25 cellular contexts compared by ENCODE assay signal in genomic region chr20:52017669-52018317, GRCh38.
"Had no signal": no experiment of that assay in that cellular context is flagged by ENCODE, and none has a peak within 500 bp of the region (broad histone marks: within the 10 kb centered on the region; RNA-seq: fewer than 3 reads in every experiment).

No MANE protein-coding gene starts in this region.

- FAIRE-seq: colon, islet of Langerhans, pancreas had no signal

- H3K9me3 Mint-ChIP-seq: endodermal cell; mesothelial cell of epicardium; nephron; stimulated activated effector memory CD8-positive, alpha-beta T cell treated with anti-CD3 and anti-CD28 coated beads, Interleukin-12 subunit alpha, Interleukin-12 subunit beta, amount 100 ng/mL, for 72 hours had no signal

- ATAC-seq: esophagus mucosa; gastrocnemius medialis; left cardiac atrium; mucosa of descending colon; pancreas; stimulated activated effector memory CD8-positive, alpha-beta T cell treated with anti-CD3 and anti-CD28 coated beads, Interleukin-12 subunit alpha, Interleukin-12 subunit beta, amount 100 ng/mL, for 72 hours had no signal

- H3K4me1 Mint-ChIP-seq: naive B cell; nephron; stimulated activated effector memory CD8-positive, alpha-beta T cell treated with anti-CD3 and anti-CD28 coated beads, Interleukin-12 subunit alpha, Interleukin-12 subunit beta, amount 100 ng/mL, for 72 hours had no signal

- DNase-seq: effector CD8-positive, alpha-beta T cell; endodermal cell; gastrocnemius medialis; head of caudate nucleus; hippocampal formation; left cardiac atrium; left lung; mucosa of descending colon; naive B cell; occipital lobe; pancreas; sigmoid colon; stimulated activated CD4-positive, alpha-beta T cell treated with anti-CD3 and anti-CD28 coated beads, Interleukin-2, amount 100 ng/mL, for 24 hours; stimulated activated CD4-positive, alpha-beta T cell treated with anti-CD3 and anti-CD28 coated beads, Interleukin-4, amount 100 ng/mL, for 24 hours; transverse colon had no signal

- H3K9me3 ChIP-seq: gastrocnemius medialis, left lung, mucosa of descending colon, pancreas, sigmoid colon, suprapubic skin, transverse colon, vagina had no signal

- H3K27me3 ChIP-seq: gastrocnemius medialis, left lung, pancreas, sigmoid colon, suprapubic skin, transverse colon, vagina had no signal

- H3K36me3 ChIP-seq: gastrocnemius medialis, left lung, pancreas, sigmoid colon, suprapubic skin, transverse colon, vagina had no signal

- H3K4me3 Mint-ChIP-seq: endodermal cell; mesothelial cell of epicardium; naive B cell; nephron; stimulated activated effector memory CD8-positive, alpha-beta T cell treated with anti-CD3 and anti-CD28 coated beads, Interleukin-12 subunit alpha, Interleukin-12 subunit beta, amount 100 ng/mL, for 72 hours; stimulated activated naive CD8-positive, alpha-beta T cell treated with anti-CD3 and anti-CD28 coated beads, Interleukin-15, Interleukin-2, amounts not matched to agents 100 ng/mL and 50 ng/mL, for 24 hours had no signal

- H3K27me3 Mint-ChIP-seq: stimulated activated naive CD8-positive, alpha-beta T cell treated with anti-CD3 and anti-CD28 coated beads, Interleukin-15, Interleukin-2, amounts not matched to agents 100 ng/mL and 50 ng/mL, for 24 hours had no signal

- H3K27ac ChIP-seq: epithelial cell of prostate, gastrocnemius medialis, left lung, pancreas, sigmoid colon, suprapubic skin, transverse colon, vagina had no signal

- H3K36me3 Mint-ChIP-seq: mesothelial cell of epicardium; naive B cell; stimulated activated effector memory CD8-positive, alpha-beta T cell treated with anti-CD3 and anti-CD28 coated beads, Interleukin-12 subunit alpha, Interleukin-12 subunit beta, amount 100 ng/mL, for 72 hours had no signal

- H3K4me3 ChIP-seq: gastrocnemius medialis, left lung, mucosa of descending colon, pancreas, sigmoid colon, suprapubic skin, transverse colon, vagina had no signal

- H3K27ac Mint-ChIP-seq: endodermal cell; mesothelial cell of epicardium; naive B cell; nephron; stimulated activated effector memory CD8-positive, alpha-beta T cell treated with anti-CD3 and anti-CD28 coated beads, Interleukin-12 subunit alpha, Interleukin-12 subunit beta, amount 100 ng/mL, for 72 hours; stimulated activated naive CD8-positive, alpha-beta T cell treated with anti-CD3 and anti-CD28 coated beads, Interleukin-15, Interleukin-2, amounts not matched to agents 100 ng/mL and 50 ng/mL, for 24 hours had no signal

- H3K4me1 ChIP-seq: gastrocnemius medialis, left lung, pancreas, sigmoid colon, suprapubic skin, transverse colon, vagina had no signal
